Comparison of ENCODE assay signal across 26 cellular contexts in genomic region chr13:37741536-37741935, GRCh38.
"Had no signal": no experiment of that assay in that cellular context is flagged by ENCODE, and none has a peak within 500 bp of the region (broad histone marks: within the 10 kb centered on the region; RNA-seq: fewer than 3 reads in every experiment).

No MANE protein-coding gene starts in this region.

- H3K9me3 ChIP-seq: esophagus muscularis mucosa, gastroesophageal sphincter, tibial nerve had no signal

- FAIRE-seq: colon, endothelial cell of umbilical vein had no signal

- DNase-seq: activated CD4-positive, alpha-beta memory T cell treated with anti-CD3 and anti-CD28 coated beads, Interleukin-2, amount 10 ng/mL, durations not matched to agents 7 days and 5 days; activated CD4-positive, alpha-beta T cell treated with anti-CD3 and anti-CD28 coated beads, Interleukin-2, amount 10 ng/mL, durations not matched to agents 24 days and 14 days; activated effector memory CD4-positive, alpha-beta T cell treated with anti-CD3 and anti-CD28 coated beads, Interleukin-2, amount 50 U/mL, for 16 hours; activated naive CD4-positive, alpha-beta T cell treated with anti-CD3 and anti-CD28 coated beads, Interleukin-2, amount 50 U/mL, for 16 hours; activated T-cell treated with anti-CD3 and anti-CD28 coated beads, Interleukin-2, amount 50 U/mL, for 72 hours; aorta; effector memory CD4-positive, alpha-beta T cell; head of caudate nucleus; hypothalamus; left ventricle myocardium superior; mammary epithelial cell; naive thymus-derived CD8-positive, alpha-beta T cell; right cardiac atrium; stimulated activated CD4-positive, alpha-beta T cell treated with anti-CD3 and anti-CD28 coated beads, Interleukin-1b, Interleukin-23, amount 100 ng/mL, for 48 hours had no signal

- H2AFZ ChIP-seq: parathyroid adenoma had no signal

- H3K27me3 Mint-ChIP-seq: activated CD4-positive, alpha-beta memory T cell treated with anti-CD3 and anti-CD28 coated beads, Interleukin-2, amount 10 ng/mL, durations not matched to agents 7 days and 5 days; activated CD4-positive, alpha-beta T cell treated with anti-CD3 and anti-CD28 coated beads, Interleukin-2, amount 10 ng/mL, durations not matched to agents 24 days and 14 days; central memory CD8-positive, alpha-beta T cell; naive thymus-derived CD8-positive, alpha-beta T cell; stimulated activated naive CD8-positive, alpha-beta T cell treated with anti-CD3 and anti-CD28 coated beads, Interleukin-15, Interleukin-2, amounts not matched to agents 100 ng/mL and 50 ng/mL, for 24 hours had no signal

- H3K4me1 ChIP-seq: esophagus muscularis mucosa, gastroesophageal sphincter, parathyroid adenoma, tibial nerve had no signal

- H3K36me3 ChIP-seq: esophagus muscularis mucosa, gastroesophageal sphincter, tibial nerve had no signal

- H3K27ac Mint-ChIP-seq: activated CD4-positive, alpha-beta memory T cell treated with anti-CD3 and anti-CD28 coated beads, Interleukin-2, amount 10 ng/mL, durations not matched to agents 7 days and 5 days; activated CD4-positive, alpha-beta T cell treated with anti-CD3 and anti-CD28 coated beads, Interleukin-2, amount 10 ng/mL, durations not matched to agents 24 days and 14 days; activated T-cell treated with anti-CD3 and anti-CD28 coated beads, Interleukin-2, amount 50 U/mL, for 72 hours; mesothelial cell of epicardium; naive thymus-derived CD8-positive, alpha-beta T cell; stimulated activated naive CD8-positive, alpha-beta T cell treated with anti-CD3 and anti-CD28 coated beads, Interleukin-15, Interleukin-2, amounts not matched to agents 100 ng/mL and 50 ng/mL, for 24 hours; T-helper 2 cell treated with Interferon-gamma antibody and Interleukin-4, amounts not matched to agents 5 μg/mL and 100 μg/mL, for 36 hours had no signal

- H3K27me3 ChIP-seq: esophagus muscularis mucosa, gastroesophageal sphincter, tibial nerve had no signal

- H3K27ac ChIP-seq: esophagus muscularis mucosa, gastroesophageal sphincter, parathyroid adenoma, skin epidermis, tibial nerve, VCaP had no signal

- H3K36me3 Mint-ChIP-seq: mesothelial cell of epicardium; naive thymus-derived CD8-positive, alpha-beta T cell had no signal

- H3K79me2 ChIP-seq: parathyroid adenoma had no signal

- H3K9ac ChIP-seq: parathyroid adenoma had no signal

- H3K4me3 ChIP-seq: esophagus muscularis mucosa, gastroesophageal sphincter, skin epidermis, tibial nerve had no signal

- H3K9me3 Mint-ChIP-seq: activated CD4-positive, alpha-beta memory T cell treated with anti-CD3 and anti-CD28 coated beads, Interleukin-2, amount 10 ng/mL, durations not matched to agents 7 days and 5 days; activated CD4-positive, alpha-beta T cell treated with anti-CD3 and anti-CD28 coated beads, Interleukin-2, amount 10 ng/mL, durations not matched to agents 24 days and 14 days; activated T-cell treated with anti-CD3 and anti-CD28 coated beads, Interleukin-2, amount 50 U/mL, for 72 hours; mesothelial cell of epicardium; stimulated activated naive CD8-positive, alpha-beta T cell treated with anti-CD3 and anti-CD28 coated beads, Interleukin-15, Interleukin-2, amounts not matched to agents 100 ng/mL and 50 ng/mL, for 24 hours had no signal

- H3K4me3 Mint-ChIP-seq: activated CD4-positive, alpha-beta memory T cell treated with anti-CD3 and anti-CD28 coated beads, Interleukin-2, amount 10 ng/mL, durations not matched to agents 7 days and 5 days; activated CD4-positive, alpha-beta T cell treated with anti-CD3 and anti-CD28 coated beads, Interleukin-2, amount 10 ng/mL, durations not matched to agents 24 days and 14 days; activated T-cell treated with anti-CD3 and anti-CD28 coated beads, Interleukin-2, amount 50 U/mL, for 72 hours; central memory CD8-positive, alpha-beta T cell; mesothelial cell of epicardium; naive thymus-derived CD8-positive, alpha-beta T cell; stimulated activated naive CD8-positive, alpha-beta T cell treated with anti-CD3 and anti-CD28 coated beads, Interleukin-15, Interleukin-2, amounts not matched to agents 100 ng/mL and 50 ng/mL, for 24 hours; T-helper 2 cell treated with Interferon-gamma antibody and Interleukin-4, amounts not matched to agents 5 μg/mL and 100 μg/mL, for 36 hours had no signal

- H3K4me1 Mint-ChIP-seq: activated CD4-positive, alpha-beta memory T cell treated with anti-CD3 and anti-CD28 coated beads, Interleukin-2, amount 10 ng/mL, durations not matched to agents 7 days and 5 days; activated CD4-positive, alpha-beta T cell treated with anti-CD3 and anti-CD28 coated beads, Interleukin-2, amount 10 ng/mL, durations not matched to agents 24 days and 14 days; central memory CD8-positive, alpha-beta T cell; naive thymus-derived CD8-positive, alpha-beta T cell had no signal
